1 cellular context compared by ENCODE assay signal in the genomic region with DNA sequence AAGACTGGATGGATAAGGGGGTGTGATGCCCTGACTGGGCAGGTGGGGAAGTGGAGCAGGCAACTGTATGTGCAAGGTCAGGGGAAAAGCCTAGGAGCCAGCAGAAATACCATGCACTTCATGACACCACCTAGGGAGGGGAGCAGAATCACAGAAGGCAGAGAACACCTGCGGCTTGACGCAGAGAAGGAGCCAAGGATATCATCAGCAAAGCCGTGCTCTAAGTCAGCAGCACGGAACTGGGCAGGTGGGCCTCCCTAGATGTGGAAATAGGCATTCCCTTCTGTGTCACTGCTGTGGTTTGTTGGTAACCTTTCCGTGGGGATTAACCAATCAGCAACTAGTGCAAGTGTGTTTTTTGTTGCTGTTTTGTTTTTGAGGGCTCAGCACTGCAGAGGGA.
TF ChIP-seq lines count a peak whose summit lies in the region.

No MANE protein-coding gene starts in this region.

TF ChIP-seq in HepG2, 621 proteins besides CTCF, POLR2A, EP300 and RAD21 (continued from another document):
- TF ChIP-seq, protein P1, sequence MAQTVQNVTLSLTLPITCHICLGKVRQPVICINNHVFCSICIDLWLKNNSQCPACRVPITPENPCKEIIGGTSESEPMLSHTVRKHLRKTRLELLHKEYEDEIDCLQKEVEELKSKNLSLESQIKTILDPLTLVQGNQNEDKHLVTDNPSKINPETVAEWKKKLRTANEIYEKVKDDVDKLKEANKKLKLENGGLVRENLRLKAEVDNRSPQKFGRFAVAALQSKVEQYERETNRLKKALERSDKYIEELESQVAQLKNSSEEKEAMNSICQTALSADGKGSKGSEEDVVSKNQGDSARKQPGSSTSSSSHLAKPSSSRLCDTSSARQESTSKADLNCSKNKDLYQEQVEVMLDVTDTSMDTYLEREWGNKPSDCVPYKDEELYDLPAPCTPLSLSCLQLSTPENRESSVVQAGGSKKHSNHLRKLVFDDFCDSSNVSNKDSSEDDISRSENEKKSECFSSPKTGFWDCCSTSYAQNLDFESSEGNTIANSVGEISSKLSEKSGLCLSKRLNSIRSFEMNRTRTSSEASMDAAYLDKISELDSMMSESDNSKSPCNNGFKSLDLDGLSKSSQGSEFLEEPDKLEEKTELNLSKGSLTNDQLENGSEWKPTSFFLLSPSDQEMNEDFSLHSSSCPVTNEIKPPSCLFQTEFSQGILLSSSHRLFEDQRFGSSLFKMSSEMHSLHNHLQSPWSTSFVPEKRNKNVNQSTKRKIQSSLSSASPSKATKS (CRISPR knock-in tag; IDR thresholded peaks at IDR 0.05) = no peak
- TF ChIP-seq NCOA1 (CRISPR knock-in tag; IDR thresholded peaks at IDR 0.05) (no peak), SRSF1 (optimal IDR thresholded peaks at IDR 0.05; ENCODE audit: low read depth, low read length) (no peak), ZNF512B (CRISPR knock-in tag; IDR thresholded peaks at IDR 0.05; ENCODE audit: borderline replicate concordance) (no peak), HDAC2 (CRISPR knock-in tag; IDR thresholded peaks at IDR 0.05) (no peak), ESRRA (CRISPR knock-in tag; IDR thresholded peaks at IDR 0.05; ENCODE audit: low read depth) (no peak), ZSCAN20 (CRISPR knock-in tag; IDR thresholded peaks at IDR 0.05; ENCODE audit: borderline replicate concordance) (no peak), ZNF746 (CRISPR knock-in tag; IDR thresholded peaks at IDR 0.05) (no peak), ZSCAN9 (CRISPR knock-in tag; IDR thresholded peaks at IDR 0.05; ENCODE audit: borderline replicate concordance) (no peak), PITX1 (CRISPR knock-in tag; IDR thresholded peaks at IDR 0.05) (no peak), PRPF4 (IDR thresholded peaks at IDR 0.05; ENCODE audit: low read depth, low read length, poor library complexity, severe bottlenecking) (no peak), BCLAF1 (IDR thresholded peaks at IDR 0.05) (no peak), ZNF781 (CRISPR knock-in tag; IDR thresholded peaks at IDR 0.05; ENCODE audit: borderline replicate concordance, not compliant biosample characterization) (no peak), TEAD3 (CRISPR knock-in tag; optimal IDR thresholded peaks at IDR 0.05; ENCODE audit: borderline replicate concordance) (peak; percentile 11), SALL1 (CRISPR knock-in tag; IDR thresholded peaks at IDR 0.05) (no peak), NCOA2 (CRISPR knock-in tag; IDR thresholded peaks at IDR 0.05) (no peak), ZNF790 (CRISPR knock-in tag; IDR thresholded peaks at IDR 0.05; ENCODE audit: borderline replicate concordance) (no peak), RELA (CRISPR knock-in tag; IDR thresholded peaks at IDR 0.05) (no peak), DR1 (CRISPR knock-in tag; IDR thresholded peaks at IDR 0.05) (no peak), ZNF431 (CRISPR knock-in tag; IDR thresholded peaks at IDR 0.05; ENCODE audit: borderline replicate concordance, low read depth) (no peak), ZSCAN25 (CRISPR knock-in tag; IDR thresholded peaks at IDR 0.05) (no peak), NFE2L2 (IDR thresholded peaks at IDR 0.05; ENCODE audit: low read length) (no peak)
